In genomic region chr3:128051459-128051836, GRCh38 we compare ENCODE assay signal across 8 cellular contexts. TPM values are rescaled to one million over a fixed set of nuclear protein-coding genes. Genes with fewer than 3 reads are reported as not detected.
DNase-seq lines count a peak whose midpoint lies in the region; ATAC-seq and TF ChIP-seq lines count a peak whose summit lies in the region.

No MANE protein-coding gene starts in this region.

- TF ChIP-seq CTCF in DOHH2 (IDR thresholded peaks at IDR 0.05; ENCODE audit: low read depth, low read length, poor library complexity, severe bottlenecking) (no peak), MM.1S (IDR thresholded peaks at IDR 0.05; ENCODE audit: low read length) (no peak)

- H3K4me2 ChIP-seq in DOHH2 (ENCODE audit: low read length), result peak overlapping the region; percentile 79
- peak overlapping the region; percentile 90 for H3K4me2 ChIP-seq in MM.1S (ENCODE audit: low read depth, low read length)

- peak overlapping the region; percentile 68 for H3K9ac ChIP-seq in MM.1S (ENCODE audit: low read length)

- ATAC-seq in GM18511 (IDR thresholded peaks at IDR 0.05; ENCODE audit: unreplicated experiment) (no peak), HG02623 (IDR thresholded peaks at IDR 0.05; ENCODE audit: unreplicated experiment) (no peak), GM21390 (IDR thresholded peaks at IDR 0.05; ENCODE audit: unreplicated experiment) (no peak)

- no peaks in the 10 kb centered on the region for H3K9me2 ChIP-seq in DOHH2 (replicated peaks; ENCODE audit: control insufficient read depth, low read length)
- no peaks in the 10 kb centered on the region for H3K9me2 ChIP-seq in MM.1S (replicated peaks; ENCODE audit: insufficient read depth, low read length)

- H3K27ac ChIP-seq in DOHH2 (ENCODE audit: low read depth, low read length), result no peak overlapping the region
- no peak overlapping the region for H3K27ac ChIP-seq in MM.1S (ENCODE audit: low read length)

- H3F3A ChIP-seq in DOHH2 (ENCODE audit: control insufficient read depth, insufficient read depth) (peaks cover 5% of the 10 kb centered on the region), MM.1S (ENCODE audit: insufficient read depth, low read length) (no peaks in the 10 kb centered on the region)

- no peak for DNase-seq in MM.1S
- DNase-seq in cerebellar cortex (ENCODE audit: low spot score), result peak; percentile 19
- DNase-seq in NCI-H345 treated with DMSO at 0.1 percent for 48 hours (lab: John Stamatoyannopoulos, UW; ENCODE audit: unreplicated experiment), result no peak

- H4K20me1 ChIP-seq in DOHH2 (ENCODE audit: control insufficient read depth, insufficient read depth, low read depth, low read length) (peaks cover 8% of the 10 kb centered on the region; the same call in 1 of the 2 replicates), MM.1S (ENCODE audit: insufficient read depth, low read length) (peaks cover 22% of the 10 kb centered on the region)

- H3K79me2 ChIP-seq in DOHH2 (ENCODE audit: control insufficient read depth, low read length), result peaks cover 53% of the 10 kb centered on the region
- H3K79me2 ChIP-seq in MM.1S (ENCODE audit: low read length), result peaks cover 52% of the 10 kb centered on the region

- H3K4me1 ChIP-seq in DOHH2 (ENCODE audit: control insufficient read depth, low read length), result peaks cover 36% of the 10 kb centered on the region
- no peaks in the 10 kb centered on the region for H3K4me1 ChIP-seq in MM.1S (ENCODE audit: low read length)
- H3K4me1 ChIP-seq in mononuclear cell (ENCODE audit: insufficient read depth, low read length), result peaks cover 37% of the 10 kb centered on the region

- peaks cover 41% of the 10 kb centered on the region for H3K36me3 ChIP-seq in DOHH2 (ENCODE audit: control insufficient read depth, low read length)
- peaks cover 6% of the 10 kb centered on the region; the same call in 1 of the 2 replicates for H3K36me3 ChIP-seq in MM.1S (replicated peaks; ENCODE audit: insufficient read depth, low read length)

- H3K4me3 ChIP-seq in DOHH2 (ENCODE audit: low read length), result peak overlapping the region; percentile 89
- peak overlapping the region; percentile 79 for H3K4me3 ChIP-seq in MM.1S (ENCODE audit: low read length)
- peak overlapping the region; percentile 85 for H3K4me3 ChIP-seq in mononuclear cell (ENCODE audit: low read length)

- peak overlapping the region; percentile 85 for H2AFZ ChIP-seq in MM.1S (ENCODE audit: low read length)

- no peaks in the 10 kb centered on the region for H3K27me3 ChIP-seq in DOHH2 (ENCODE audit: control insufficient read depth, low read length)
- no peaks in the 10 kb centered on the region for H3K27me3 ChIP-seq in MM.1S (replicated peaks; ENCODE audit: insufficient read depth, low read length)
- H3K27me3 ChIP-seq in mononuclear cell (ENCODE audit: insufficient read depth, low read length), result no peaks in the 10 kb centered on the region

- H3K9me3 ChIP-seq in DOHH2 (ENCODE audit: control insufficient read depth, insufficient read depth, low read length) (no peaks in the 10 kb centered on the region), MM.1S (replicated peaks; ENCODE audit: insufficient read depth, low read length) (no peaks in the 10 kb centered on the region), mononuclear cell (ENCODE audit: low read depth, low read length) (no peaks in the 10 kb centered on the region)

RNA-seq across cellular contexts. Expression of gene SEC61A1, which starts 0.8 kb away (rescaled TPM):
- total RNA-seq in mononuclear cell, result 68.8 TPM
